Comparison of ENCODE assay signal across 1 cellular context in the genomic region with DNA sequence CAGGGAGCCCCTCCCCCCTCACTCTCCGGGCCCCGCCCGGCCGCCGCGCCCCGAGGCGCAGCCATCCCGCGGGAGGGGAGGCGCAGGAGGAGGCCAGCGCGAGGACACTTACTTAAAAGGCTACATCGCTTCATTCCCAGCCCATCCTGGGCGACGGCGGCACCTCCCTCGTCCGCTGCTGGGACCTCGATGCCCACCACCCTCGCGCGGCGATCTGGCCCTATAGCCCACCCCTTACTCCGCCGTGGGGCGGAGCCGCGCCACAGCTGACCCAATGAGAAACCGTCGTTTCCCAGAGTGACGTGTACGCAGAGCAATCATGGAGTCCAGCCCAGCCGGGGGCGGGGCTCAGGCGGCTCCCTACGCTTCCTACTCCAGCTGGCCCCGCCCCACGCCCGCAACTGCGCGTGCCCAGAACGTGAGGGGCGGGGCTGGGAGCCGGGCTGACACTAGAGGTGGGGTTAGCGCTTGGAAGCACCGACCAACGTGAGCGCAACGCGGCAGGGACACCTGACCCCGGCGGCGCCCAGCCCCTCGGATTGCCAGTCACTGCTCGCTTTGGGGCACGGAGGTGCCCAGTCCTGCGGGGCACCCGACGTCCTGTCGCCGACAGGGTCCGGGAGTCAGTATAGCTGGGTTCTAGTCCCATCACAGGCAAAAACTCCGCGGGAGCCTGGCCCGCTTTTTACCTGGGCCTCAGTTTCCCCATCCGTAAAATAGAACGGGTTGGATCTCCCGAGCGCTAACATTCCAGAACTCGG.
TF ChIP-seq lines count a peak whose summit lies in the region.

A gene (minus strand): TSS at position 222 of the 761 bp plus-strand sequence. CDS start 16,165 bp downstream, outside the sequence.

TF ChIP-seq in HepG2, 621 proteins besides CTCF, POLR2A, EP300 and RAD21 (continued from another document and continues in another):
- TF ChIP-seq, protein P1, sequence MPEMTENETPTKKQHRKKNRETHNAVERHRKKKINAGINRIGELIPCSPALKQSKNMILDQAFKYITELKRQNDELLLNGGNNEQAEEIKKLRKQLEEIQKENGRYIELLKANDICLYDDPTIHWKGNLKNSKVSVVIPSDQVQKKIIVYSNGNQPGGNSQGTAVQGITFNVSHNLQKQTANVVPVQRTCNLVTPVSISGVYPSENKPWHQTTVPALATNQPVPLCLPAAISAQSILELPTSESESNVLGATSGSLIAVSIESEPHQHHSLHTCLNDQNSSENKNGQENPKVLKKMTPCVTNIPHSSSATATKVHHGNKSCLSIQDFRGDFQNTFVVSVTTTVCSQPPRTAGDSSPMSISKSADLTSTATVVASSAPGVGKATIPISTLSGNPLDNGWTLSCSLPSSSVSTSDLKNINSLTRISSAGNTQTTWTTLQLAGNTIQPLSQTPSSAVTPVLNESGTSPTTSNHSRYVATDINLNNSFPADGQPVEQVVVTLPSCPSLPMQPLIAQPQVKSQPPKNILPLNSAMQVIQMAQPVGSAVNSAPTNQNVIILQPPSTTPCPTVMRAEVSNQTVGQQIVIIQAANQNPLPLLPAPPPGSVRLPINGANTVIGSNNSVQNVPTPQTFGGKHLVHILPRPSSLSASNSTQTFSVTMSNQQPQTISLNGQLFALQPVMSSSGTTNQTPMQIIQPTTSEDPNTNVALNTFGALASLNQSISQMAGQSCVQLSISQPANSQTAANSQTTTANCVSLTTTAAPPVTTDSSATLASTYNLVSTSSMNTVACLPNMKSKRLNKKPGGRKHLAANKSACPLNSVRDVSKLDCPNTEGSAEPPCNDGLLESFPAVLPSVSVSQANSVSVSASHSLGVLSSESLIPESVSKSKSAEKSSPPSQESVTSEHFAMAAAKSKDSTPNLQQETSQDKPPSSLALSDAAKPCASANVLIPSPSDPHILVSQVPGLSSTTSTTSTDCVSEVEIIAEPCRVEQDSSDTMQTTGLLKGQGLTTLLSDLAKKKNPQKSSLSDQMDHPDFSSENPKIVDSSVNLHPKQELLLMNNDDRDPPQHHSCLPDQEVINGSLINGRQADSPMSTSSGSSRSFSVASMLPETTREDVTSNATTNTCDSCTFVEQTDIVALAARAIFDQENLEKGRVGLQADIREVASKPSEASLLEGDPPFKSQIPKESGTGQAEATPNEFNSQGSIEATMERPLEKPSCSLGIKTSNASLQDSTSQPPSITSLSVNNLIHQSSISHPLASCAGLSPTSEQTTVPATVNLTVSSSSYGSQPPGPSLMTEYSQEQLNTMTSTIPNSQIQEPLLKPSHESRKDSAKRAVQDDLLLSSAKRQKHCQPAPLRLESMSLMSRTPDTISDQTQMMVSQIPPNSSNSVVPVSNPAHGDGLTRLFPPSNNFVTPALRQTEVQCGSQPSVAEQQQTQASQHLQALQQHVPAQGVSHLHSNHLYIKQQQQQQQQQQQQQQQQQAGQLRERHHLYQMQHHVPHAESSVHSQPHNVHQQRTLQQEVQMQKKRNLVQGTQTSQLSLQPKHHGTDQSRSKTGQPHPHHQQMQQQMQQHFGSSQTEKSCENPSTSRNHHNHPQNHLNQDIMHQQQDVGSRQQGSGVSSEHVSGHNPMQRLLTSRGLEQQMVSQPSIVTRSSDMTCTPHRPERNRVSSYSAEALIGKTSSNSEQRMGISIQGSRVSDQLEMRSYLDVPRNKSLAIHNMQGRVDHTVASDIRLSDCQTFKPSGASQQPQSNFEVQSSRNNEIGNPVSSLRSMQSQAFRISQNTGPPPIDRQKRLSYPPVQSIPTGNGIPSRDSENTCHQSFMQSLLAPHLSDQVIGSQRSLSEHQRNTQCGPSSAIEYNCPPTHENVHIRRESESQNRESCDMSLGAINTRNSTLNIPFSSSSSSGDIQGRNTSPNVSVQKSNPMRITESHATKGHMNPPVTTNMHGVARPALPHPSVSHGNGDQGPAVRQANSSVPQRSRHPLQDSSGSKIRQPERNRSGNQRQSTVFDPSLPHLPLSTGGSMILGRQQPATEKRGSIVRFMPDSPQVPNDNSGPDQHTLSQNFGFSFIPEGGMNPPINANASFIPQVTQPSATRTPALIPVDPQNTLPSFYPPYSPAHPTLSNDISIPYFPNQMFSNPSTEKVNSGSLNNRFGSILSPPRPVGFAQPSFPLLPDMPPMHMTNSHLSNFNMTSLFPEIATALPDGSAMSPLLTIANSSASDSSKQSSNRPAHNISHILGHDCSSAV (CRISPR knock-in tag; IDR thresholded peaks at IDR 0.05; ENCODE audit: borderline replicate concordance): no peak
- TF ChIP-seq, protein P2, sequence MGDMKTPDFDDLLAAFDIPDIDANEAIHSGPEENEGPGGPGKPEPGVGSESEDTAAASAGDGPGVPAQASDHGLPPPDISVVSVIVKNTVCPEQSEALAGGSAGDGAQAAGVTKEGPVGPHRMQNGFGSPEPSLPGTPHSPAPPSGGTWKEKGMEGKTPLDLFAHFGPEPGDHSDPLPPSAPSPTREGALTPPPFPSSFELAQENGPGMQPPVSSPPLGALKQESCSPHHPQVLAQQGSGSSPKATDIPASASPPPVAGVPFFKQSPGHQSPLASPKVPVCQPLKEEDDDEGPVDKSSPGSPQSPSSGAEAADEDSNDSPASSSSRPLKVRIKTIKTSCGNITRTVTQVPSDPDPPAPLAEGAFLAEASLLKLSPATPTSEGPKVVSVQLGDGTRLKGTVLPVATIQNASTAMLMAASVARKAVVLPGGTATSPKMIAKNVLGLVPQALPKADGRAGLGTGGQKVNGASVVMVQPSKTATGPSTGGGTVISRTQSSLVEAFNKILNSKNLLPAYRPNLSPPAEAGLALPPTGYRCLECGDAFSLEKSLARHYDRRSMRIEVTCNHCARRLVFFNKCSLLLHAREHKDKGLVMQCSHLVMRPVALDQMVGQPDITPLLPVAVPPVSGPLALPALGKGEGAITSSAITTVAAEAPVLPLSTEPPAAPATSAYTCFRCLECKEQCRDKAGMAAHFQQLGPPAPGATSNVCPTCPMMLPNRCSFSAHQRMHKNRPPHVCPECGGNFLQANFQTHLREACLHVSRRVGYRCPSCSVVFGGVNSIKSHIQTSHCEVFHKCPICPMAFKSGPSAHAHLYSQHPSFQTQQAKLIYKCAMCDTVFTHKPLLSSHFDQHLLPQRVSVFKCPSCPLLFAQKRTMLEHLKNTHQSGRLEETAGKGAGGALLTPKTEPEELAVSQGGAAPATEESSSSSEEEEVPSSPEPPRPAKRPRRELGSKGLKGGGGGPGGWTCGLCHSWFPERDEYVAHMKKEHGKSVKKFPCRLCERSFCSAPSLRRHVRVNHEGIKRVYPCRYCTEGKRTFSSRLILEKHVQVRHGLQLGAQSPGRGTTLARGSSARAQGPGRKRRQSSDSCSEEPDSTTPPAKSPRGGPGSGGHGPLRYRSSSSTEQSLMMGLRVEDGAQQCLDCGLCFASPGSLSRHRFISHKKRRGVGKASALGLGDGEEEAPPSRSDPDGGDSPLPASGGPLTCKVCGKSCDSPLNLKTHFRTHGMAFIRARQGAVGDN (CRISPR knock-in tag; IDR thresholded peaks at IDR 0.05): peak; percentile 86
- TF ChIP-seq GLI4 (CRISPR knock-in tag; IDR thresholded peaks at IDR 0.05; ENCODE audit: borderline replicate concordance): no peak
- peak; percentile 40; the same call in 1 of the 2 replicates for TF ChIP-seq ZNF777 (CRISPR knock-in tag; IDR thresholded peaks at IDR 0.05)
- 0 out of 2 replicates have a peak, but pooled peaks have one; percentile 8 for TF ChIP-seq ELF3 (CRISPR knock-in tag; IDR thresholded peaks at IDR 0.05)
- TF ChIP-seq, protein P3, sequence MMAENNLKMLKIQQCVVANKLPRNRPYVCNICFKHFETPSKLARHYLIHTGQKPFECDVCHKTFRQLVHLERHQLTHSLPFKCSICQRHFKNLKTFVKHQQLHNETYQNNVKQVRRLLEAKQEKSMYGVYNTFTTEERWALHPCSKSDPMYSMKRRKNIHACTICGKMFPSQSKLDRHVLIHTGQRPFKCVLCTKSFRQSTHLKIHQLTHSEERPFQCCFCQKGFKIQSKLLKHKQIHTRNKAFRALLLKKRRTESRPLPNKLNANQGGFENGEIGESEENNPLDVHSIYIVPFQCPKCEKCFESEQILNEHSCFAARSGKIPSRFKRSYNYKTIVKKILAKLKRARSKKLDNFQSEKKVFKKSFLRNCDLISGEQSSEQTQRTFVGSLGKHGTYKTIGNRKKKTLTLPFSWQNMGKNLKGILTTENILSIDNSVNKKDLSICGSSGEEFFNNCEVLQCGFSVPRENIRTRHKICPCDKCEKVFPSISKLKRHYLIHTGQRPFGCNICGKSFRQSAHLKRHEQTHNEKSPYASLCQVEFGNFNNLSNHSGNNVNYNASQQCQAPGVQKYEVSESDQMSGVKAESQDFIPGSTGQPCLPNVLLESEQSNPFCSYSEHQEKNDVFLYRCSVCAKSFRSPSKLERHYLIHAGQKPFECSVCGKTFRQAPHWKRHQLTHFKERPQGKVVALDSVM (CRISPR knock-in tag; IDR thresholded peaks at IDR 0.05): no peak; the same call in 1 of the 2 replicates
- peak; percentile 0; the same call in 1 of the 2 replicates for TF ChIP-seq ZNF333 (CRISPR knock-in tag; IDR thresholded peaks at IDR 0.05; ENCODE audit: borderline replicate concordance)
- no peak for TF ChIP-seq CCAR2 (optimal IDR thresholded peaks at IDR 0.05; ENCODE audit: low read depth, low read length)
- 0 out of 2 replicates have a peak, but pooled peaks have one; percentile 31 for TF ChIP-seq MTF1 (CRISPR knock-in tag; IDR thresholded peaks at IDR 0.05)
- TF ChIP-seq ZSCAN31 (CRISPR knock-in tag; IDR thresholded peaks at IDR 0.05; ENCODE audit: low read depth): peak; percentile 48; the same call in 1 of the 2 replicates
- TF ChIP-seq EZH2 (conservative IDR thresholded peaks at IDR 0.05; ENCODE audit: low read depth, low read length): no peak
- TF ChIP-seq ZNF614 (CRISPR knock-in tag; IDR thresholded peaks at IDR 0.05; ENCODE audit: borderline replicate concordance): no peak
- peak; percentile 79; the same call in 1 of the 2 replicates for TF ChIP-seq ZNF558 (CRISPR knock-in tag; IDR thresholded peaks at IDR 0.05; ENCODE audit: borderline replicate concordance)
- 0 out of 2 replicates have a peak, but pooled peaks have one; percentile 6 for TF ChIP-seq BCL6 (CRISPR knock-in tag; IDR thresholded peaks at IDR 0.05)
- TF ChIP-seq MEF2D (CRISPR knock-in tag; IDR thresholded peaks at IDR 0.05): no peak
- no peak for TF ChIP-seq ZFP62 (CRISPR knock-in tag; IDR thresholded peaks at IDR 0.05)
- TF ChIP-seq ZFYVE20 (CRISPR knock-in tag; IDR thresholded peaks at IDR 0.05; ENCODE audit: borderline replicate concordance, low read depth): 0 out of 2 replicates have a peak, but pooled peaks have one; percentile 23
- peak; percentile 46; the same call in 1 of the 2 replicates for TF ChIP-seq ZNF446 (CRISPR knock-in tag; IDR thresholded peaks at IDR 0.05)
- TF ChIP-seq MED13 (CRISPR knock-in tag; IDR thresholded peaks at IDR 0.05): no peak
- TF ChIP-seq ZNF605 (CRISPR knock-in tag; IDR thresholded peaks at IDR 0.05): peak; percentile 77; the same call in 1 of the 2 replicates
- no peak for TF ChIP-seq FOXK2 (IDR thresholded peaks at IDR 0.05)
- TF ChIP-seq, protein P4, sequence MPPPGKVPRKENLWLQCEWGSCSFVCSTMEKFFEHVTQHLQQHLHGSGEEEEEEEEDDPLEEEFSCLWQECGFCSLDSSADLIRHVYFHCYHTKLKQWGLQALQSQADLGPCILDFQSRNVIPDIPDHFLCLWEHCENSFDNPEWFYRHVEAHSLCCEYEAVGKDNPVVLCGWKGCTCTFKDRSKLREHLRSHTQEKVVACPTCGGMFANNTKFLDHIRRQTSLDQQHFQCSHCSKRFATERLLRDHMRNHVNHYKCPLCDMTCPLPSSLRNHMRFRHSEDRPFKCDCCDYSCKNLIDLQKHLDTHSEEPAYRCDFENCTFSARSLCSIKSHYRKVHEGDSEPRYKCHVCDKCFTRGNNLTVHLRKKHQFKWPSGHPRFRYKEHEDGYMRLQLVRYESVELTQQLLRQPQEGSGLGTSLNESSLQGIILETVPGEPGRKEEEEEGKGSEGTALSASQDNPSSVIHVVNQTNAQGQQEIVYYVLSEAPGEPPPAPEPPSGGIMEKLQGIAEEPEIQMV (CRISPR knock-in tag; IDR thresholded peaks at IDR 0.05; ENCODE audit: low read depth): peak; percentile 62; the same call in 1 of the 2 replicates
- TF ChIP-seq KAT2B (IDR thresholded peaks at IDR 0.05; ENCODE audit: borderline replicate concordance, low read depth, low read length): no peak
- TF ChIP-seq ZNF776 (CRISPR knock-in tag; IDR thresholded peaks at IDR 0.05): no peak
- TF ChIP-seq, protein P5, sequence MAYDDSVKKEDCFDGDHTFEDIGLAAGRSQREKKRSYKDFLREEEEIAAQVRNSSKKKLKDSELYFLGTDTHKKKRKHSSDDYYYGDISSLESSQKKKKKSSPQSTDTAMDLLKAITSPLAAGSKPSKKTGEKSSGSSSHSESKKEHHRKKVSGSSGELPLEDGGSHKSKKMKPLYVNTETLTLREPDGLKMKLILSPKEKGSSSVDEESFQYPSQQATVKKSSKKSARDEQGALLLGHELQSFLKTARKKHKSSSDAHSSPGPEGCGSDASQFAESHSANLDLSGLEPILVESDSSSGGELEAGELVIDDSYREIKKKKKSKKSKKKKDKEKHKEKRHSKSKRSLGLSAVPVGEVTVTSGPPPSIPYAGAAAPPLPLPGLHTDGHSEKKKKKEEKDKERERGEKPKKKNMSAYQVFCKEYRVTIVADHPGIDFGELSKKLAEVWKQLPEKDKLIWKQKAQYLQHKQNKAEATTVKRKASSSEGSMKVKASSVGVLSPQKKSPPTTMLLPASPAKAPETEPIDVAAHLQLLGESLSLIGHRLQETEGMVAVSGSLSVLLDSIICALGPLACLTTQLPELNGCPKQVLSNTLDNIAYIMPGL (CRISPR knock-in tag; IDR thresholded peaks at IDR 0.05; ENCODE audit: borderline replicate concordance in 1 of 2, low read depth in 1 of 2): peak; percentile 15 to 31; a peak in 1 of 4 replicates
- TF ChIP-seq, protein P6, sequence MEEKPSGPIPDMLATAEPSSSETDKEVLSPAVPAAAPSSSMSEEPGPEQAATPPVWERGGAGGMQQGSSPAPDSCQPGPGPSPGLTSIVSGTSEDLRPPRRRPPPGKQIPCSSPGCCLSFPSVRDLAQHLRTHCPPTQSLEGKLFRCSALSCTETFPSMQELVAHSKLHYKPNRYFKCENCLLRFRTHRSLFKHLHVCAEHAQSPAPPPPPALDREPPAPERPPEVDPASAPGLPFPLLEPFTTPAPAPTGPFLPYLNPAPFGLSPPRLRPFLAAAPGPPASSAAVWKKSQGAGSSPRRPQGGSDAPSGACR (CRISPR knock-in tag; IDR thresholded peaks at IDR 0.05): 0 out of 2 replicates have a peak, but pooled peaks have one; percentile 38
- TF ChIP-seq ZNF616 (CRISPR knock-in tag; IDR thresholded peaks at IDR 0.05; ENCODE audit: low read depth): no peak
- TF ChIP-seq SYNCRIP (IDR thresholded peaks at IDR 0.05; ENCODE audit: insufficient read depth, low read depth, low read length): no peak
- TF ChIP-seq, protein P7, sequence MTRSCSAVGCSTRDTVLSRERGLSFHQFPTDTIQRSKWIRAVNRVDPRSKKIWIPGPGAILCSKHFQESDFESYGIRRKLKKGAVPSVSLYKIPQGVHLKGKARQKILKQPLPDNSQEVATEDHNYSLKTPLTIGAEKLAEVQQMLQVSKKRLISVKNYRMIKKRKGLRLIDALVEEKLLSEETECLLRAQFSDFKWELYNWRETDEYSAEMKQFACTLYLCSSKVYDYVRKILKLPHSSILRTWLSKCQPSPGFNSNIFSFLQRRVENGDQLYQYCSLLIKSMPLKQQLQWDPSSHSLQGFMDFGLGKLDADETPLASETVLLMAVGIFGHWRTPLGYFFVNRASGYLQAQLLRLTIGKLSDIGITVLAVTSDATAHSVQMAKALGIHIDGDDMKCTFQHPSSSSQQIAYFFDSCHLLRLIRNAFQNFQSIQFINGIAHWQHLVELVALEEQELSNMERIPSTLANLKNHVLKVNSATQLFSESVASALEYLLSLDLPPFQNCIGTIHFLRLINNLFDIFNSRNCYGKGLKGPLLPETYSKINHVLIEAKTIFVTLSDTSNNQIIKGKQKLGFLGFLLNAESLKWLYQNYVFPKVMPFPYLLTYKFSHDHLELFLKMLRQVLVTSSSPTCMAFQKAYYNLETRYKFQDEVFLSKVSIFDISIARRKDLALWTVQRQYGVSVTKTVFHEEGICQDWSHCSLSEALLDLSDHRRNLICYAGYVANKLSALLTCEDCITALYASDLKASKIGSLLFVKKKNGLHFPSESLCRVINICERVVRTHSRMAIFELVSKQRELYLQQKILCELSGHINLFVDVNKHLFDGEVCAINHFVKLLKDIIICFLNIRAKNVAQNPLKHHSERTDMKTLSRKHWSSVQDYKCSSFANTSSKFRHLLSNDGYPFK (CRISPR knock-in tag; IDR thresholded peaks at IDR 0.05; ENCODE audit: borderline replicate concordance): peak; percentile 42; the same call in 1 of the 2 replicates
- peak; percentile 69; the same call in 1 of the 2 replicates for TF ChIP-seq NFKB2 (CRISPR knock-in tag; IDR thresholded peaks at IDR 0.05; ENCODE audit: borderline replicate concordance)
